2 cellular contexts compared by ENCODE assay signal in the genomic region with DNA sequence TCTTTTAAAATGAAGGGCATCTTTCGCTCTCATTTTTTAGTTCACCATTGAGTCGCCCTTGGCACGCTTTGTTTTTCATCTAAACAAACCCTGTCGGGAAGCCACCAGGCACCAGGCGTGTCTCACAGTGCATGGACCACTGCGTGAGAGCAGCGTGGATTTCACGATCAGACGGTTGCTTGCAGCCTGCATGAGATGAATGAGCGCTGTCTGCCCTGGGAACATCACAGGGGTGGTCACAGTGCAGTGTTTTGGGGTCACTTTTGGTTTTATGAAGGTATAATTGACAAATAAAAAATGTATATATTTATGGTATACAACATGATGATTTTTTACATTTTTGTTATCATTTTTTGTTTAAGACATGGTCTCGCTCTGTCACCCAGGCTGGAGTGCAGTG.
TF ChIP-seq lines count a peak whose summit lies in the region.

No MANE protein-coding gene starts in this region.

TF ChIP-seq in PFSK-1, 5 proteins besides CTCF, POLR2A, EP300 and RAD21 (continued from another document):
- TF ChIP-seq, protein P1, sequence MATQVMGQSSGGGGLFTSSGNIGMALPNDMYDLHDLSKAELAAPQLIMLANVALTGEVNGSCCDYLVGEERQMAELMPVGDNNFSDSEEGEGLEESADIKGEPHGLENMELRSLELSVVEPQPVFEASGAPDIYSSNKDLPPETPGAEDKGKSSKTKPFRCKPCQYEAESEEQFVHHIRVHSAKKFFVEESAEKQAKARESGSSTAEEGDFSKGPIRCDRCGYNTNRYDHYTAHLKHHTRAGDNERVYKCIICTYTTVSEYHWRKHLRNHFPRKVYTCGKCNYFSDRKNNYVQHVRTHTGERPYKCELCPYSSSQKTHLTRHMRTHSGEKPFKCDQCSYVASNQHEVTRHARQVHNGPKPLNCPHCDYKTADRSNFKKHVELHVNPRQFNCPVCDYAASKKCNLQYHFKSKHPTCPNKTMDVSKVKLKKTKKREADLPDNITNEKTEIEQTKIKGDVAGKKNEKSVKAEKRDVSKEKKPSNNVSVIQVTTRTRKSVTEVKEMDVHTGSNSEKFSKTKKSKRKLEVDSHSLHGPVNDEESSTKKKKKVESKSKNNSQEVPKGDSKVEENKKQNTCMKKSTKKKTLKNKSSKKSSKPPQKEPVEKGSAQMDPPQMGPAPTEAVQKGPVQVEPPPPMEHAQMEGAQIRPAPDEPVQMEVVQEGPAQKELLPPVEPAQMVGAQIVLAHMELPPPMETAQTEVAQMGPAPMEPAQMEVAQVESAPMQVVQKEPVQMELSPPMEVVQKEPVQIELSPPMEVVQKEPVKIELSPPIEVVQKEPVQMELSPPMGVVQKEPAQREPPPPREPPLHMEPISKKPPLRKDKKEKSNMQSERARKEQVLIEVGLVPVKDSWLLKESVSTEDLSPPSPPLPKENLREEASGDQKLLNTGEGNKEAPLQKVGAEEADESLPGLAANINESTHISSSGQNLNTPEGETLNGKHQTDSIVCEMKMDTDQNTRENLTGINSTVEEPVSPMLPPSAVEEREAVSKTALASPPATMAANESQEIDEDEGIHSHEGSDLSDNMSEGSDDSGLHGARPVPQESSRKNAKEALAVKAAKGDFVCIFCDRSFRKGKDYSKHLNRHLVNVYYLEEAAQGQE (IDR thresholded peaks at IDR 0.05; ENCODE audit: insufficient read depth in 1 of 2, low read depth in 2 of 2, low read length in 2 of 2), result no peak
- TF ChIP-seq FOXP2 (optimal IDR thresholded peaks at IDR 0.05; ENCODE audit: borderline replicate concordance, extremely low read depth, extremely low read length, insufficient read depth) (no peak), POLR2AphosphoS5 (IDR thresholded peaks at IDR 0.05; ENCODE audit: low read depth, low read length) (peak; percentile 46; the same call in 1 of the 2 replicates), TAF1 (IDR thresholded peaks at IDR 0.05; ENCODE audit: borderline replicate concordance, insufficient read depth, low read length) (no peak)

TF ChIP-seq in SK-N-SH, 30 proteins besides CTCF, POLR2A, EP300 and RAD21 (continued from another document):
- TF ChIP-seq FOSL2 (IDR thresholded peaks at IDR 0.05; ENCODE audit: borderline replicate concordance, low read depth), result no peak
- TF ChIP-seq RXRA (IDR thresholded peaks at IDR 0.05; ENCODE audit: borderline replicate concordance, low read depth), result no peak
- TF ChIP-seq EZH2phosphoT487 (IDR thresholded peaks at IDR 0.05; ENCODE audit: borderline replicate concordance, low read depth), result no peak
- TF ChIP-seq ELF1 (IDR thresholded peaks at IDR 0.05), result no peak
- TF ChIP-seq FOXJ3 (CRISPR knock-in tag; IDR thresholded peaks at IDR 0.05), result no peak
- TF ChIP-seq, protein P2, sequence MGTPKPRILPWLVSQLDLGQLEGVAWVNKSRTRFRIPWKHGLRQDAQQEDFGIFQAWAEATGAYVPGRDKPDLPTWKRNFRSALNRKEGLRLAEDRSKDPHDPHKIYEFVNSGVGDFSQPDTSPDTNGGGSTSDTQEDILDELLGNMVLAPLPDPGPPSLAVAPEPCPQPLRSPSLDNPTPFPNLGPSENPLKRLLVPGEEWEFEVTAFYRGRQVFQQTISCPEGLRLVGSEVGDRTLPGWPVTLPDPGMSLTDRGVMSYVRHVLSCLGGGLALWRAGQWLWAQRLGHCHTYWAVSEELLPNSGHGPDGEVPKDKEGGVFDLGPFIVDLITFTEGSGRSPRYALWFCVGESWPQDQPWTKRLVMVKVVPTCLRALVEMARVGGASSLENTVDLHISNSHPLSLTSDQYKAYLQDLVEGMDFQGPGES (IDR thresholded peaks at IDR 0.05; ENCODE audit: low read depth, low read length), result no peak
- TF ChIP-seq POLR2AphosphoS5 (IDR thresholded peaks at IDR 0.05; ENCODE audit: low read depth, low read length), result no peak
- no peak for TF ChIP-seq FOXM1 (IDR thresholded peaks at IDR 0.05; ENCODE audit: low read depth)
- TF ChIP-seq JUND (IDR thresholded peaks at IDR 0.05), result no peak
- TF ChIP-seq, protein P3, sequence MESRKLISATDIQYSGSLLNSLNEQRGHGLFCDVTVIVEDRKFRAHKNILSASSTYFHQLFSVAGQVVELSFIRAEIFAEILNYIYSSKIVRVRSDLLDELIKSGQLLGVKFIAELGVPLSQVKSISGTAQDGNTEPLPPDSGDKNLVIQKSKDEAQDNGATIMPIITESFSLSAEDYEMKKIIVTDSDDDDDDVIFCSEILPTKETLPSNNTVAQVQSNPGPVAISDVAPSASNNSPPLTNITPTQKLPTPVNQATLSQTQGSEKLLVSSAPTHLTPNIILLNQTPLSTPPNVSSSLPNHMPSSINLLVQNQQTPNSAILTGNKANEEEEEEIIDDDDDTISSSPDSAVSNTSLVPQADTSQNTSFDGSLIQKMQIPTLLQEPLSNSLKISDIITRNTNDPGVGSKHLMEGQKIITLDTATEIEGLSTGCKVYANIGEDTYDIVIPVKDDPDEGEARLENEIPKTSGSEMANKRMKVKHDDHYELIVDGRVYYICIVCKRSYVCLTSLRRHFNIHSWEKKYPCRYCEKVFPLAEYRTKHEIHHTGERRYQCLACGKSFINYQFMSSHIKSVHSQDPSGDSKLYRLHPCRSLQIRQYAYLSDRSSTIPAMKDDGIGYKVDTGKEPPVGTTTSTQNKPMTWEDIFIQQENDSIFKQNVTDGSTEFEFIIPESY (IDR thresholded peaks at IDR 0.05; ENCODE audit: borderline replicate concordance, low read depth), result no peak
- no peak for TF ChIP-seq TAF1 (IDR thresholded peaks at IDR 0.05; ENCODE audit: borderline replicate concordance, low read depth, low read length)
- TF ChIP-seq YY1 (IDR thresholded peaks at IDR 0.05; ENCODE audit: low read depth), result no peak
TF ChIP-seq in SK-N-SH: peak in this region for 0.
